In genomic region chr17:40329981-40330794, GRCh38 we compare ENCODE assay signal across 9 cellular contexts. TPM values are rescaled to one million over a fixed set of nuclear protein-coding genes. Genes with fewer than 3 reads are reported as not detected.
DNase-seq lines count a peak whose midpoint lies in the region; ATAC-seq, FAIRE-seq and TF ChIP-seq lines count a peak whose summit lies in the region.
"Had no signal": no experiment of that assay in that cellular context is flagged by ENCODE, and none has a peak within 500 bp of the region (broad histone marks: within the 10 kb centered on the region; RNA-seq: fewer than 3 reads in every experiment).

No MANE protein-coding gene starts in this region.

- peak overlapping the region; percentile 72 for H3K27ac Mint-ChIP-seq in activated T-cell treated with anti-CD3 and anti-CD28 coated beads, Interleukin-2, amount 50 U/mL, for 72 hours
- H3K27ac Mint-ChIP-seq in WTC11: no peak overlapping the region

- peaks cover 87% of the 10 kb centered on the region for H3K4me1 Mint-ChIP-seq in activated T-cell treated with anti-CD3 and anti-CD28 coated beads, Interleukin-2, amount 50 U/mL, for 72 hours (ENCODE audit: low read depth)
- peaks cover 14% of the 10 kb centered on the region for H3K4me1 Mint-ChIP-seq in WTC11

- POLR2A ChIA-PET in WTC11 (lab: Charles Lee): no interaction called here

- CTCF ChIA-PET in WTC11 (lab: Charles Lee): interaction anchor here (1.3 kb wide), 1 partner anchor 25 kb away, joined by 6 read pairs; no protein-coding TSS in a partner anchor

- no peaks in the 10 kb centered on the region for H3K27me3 Mint-ChIP-seq in activated T-cell treated with anti-CD3 and anti-CD28 coated beads, Interleukin-2, amount 50 U/mL, for 72 hours (ENCODE audit: low read depth)
- peaks cover 3% of the 10 kb centered on the region for H3K27me3 Mint-ChIP-seq in WTC11 (ENCODE audit: low read depth)

- no peak for FAIRE-seq in D721Med (lab: Jason Lieb, UNC)

- peaks cover 3 to 12% of the 10 kb centered on the region in 2 donors for H3K36me3 Mint-ChIP-seq in activated T-cell treated with anti-CD3 and anti-CD28 coated beads, Interleukin-2, amount 50 U/mL, for 72 hours (ENCODE audit: insufficient read depth in 2 of 2)
- peaks cover 8% of the 10 kb centered on the region for H3K36me3 Mint-ChIP-seq in WTC11

- peak; percentile 7 to 38 for ATAC-seq in activated T-cell treated with anti-CD3 and anti-CD28 coated beads, Interleukin-2, amount 50 U/mL, for 72 hours (replicated peaks in 1 of 2)
- ATAC-seq in WTC11 (no peak), HG03439 (IDR thresholded peaks at IDR 0.05; ENCODE audit: unreplicated experiment) (no peak), sciatic nerve (no peak)

- DNase-seq in CD1c-positive myeloid dendritic cell (ENCODE audit: extremely low spot score) (peak; percentile 88), Kasumi-1 (lab: John Stamatoyannopoulos, UW) (peak; percentile 75 to 81), medulla oblongata (ENCODE audit: extremely low spot score) (peak; percentile 28), D721Med (ENCODE audit: insufficient read length, low spot score) (no peak), WTC11 (ENCODE audit: low spot score) (no peak), sciatic nerve (ENCODE audit: low spot score) (no peak)
- peak in 1 of 2 donors; percentile 46 for DNase-seq in activated T-cell treated with anti-CD3 and anti-CD28 coated beads, Interleukin-2, amount 50 U/mL, for 72 hours

- no peaks in the 10 kb centered on the region for H3K9me3 Mint-ChIP-seq in activated T-cell treated with anti-CD3 and anti-CD28 coated beads, Interleukin-2, amount 50 U/mL, for 72 hours
- no peaks in the 10 kb centered on the region for H3K9me3 Mint-ChIP-seq in WTC11

- TF ChIP-seq CTCF in D721Med (IDR thresholded peaks at IDR 0.05; ENCODE audit: insufficient read depth, missing control alignments) (no peak), WTC11 (IDR thresholded peaks at IDR 0.05) (no peak)

- H3K4me3 Mint-ChIP-seq in activated T-cell treated with anti-CD3 and anti-CD28 coated beads, Interleukin-2, amount 50 U/mL, for 72 hours: peak overlapping the region; percentile 65 to 67
- H3K4me3 Mint-ChIP-seq in WTC11: no peak overlapping the region

- intact Hi-C loops in sciatic nerve (cut with DNase I): no loop called here

TF ChIP-seq in WTC11, 78 proteins besides CTCF, POLR2A, EP300 and RAD21:
- no peak for TF ChIP-seq ZSCAN18 (CRISPR knock-in tag; IDR thresholded peaks at IDR 0.05)
- TF ChIP-seq HMGA2 (CRISPR knock-in tag; IDR thresholded peaks at IDR 0.05): no peak
- TF ChIP-seq ZBTB21 (CRISPR knock-in tag; IDR thresholded peaks at IDR 0.05; ENCODE audit: borderline replicate concordance): no peak
- no peak for TF ChIP-seq NR2C2 (CRISPR knock-in tag; IDR thresholded peaks at IDR 0.05)
- TF ChIP-seq GABPB1 (CRISPR knock-in tag; IDR thresholded peaks at IDR 0.05): no peak
- TF ChIP-seq ESRRA (CRISPR knock-in tag; IDR thresholded peaks at IDR 0.05; ENCODE audit: borderline replicate concordance): no peak
- TF ChIP-seq AFF4 (CRISPR knock-in tag; IDR thresholded peaks at IDR 0.05; ENCODE audit: borderline replicate concordance): no peak
- no peak for TF ChIP-seq TCF7 (CRISPR knock-in tag; IDR thresholded peaks at IDR 0.05; ENCODE audit: low read depth)
- no peak for TF ChIP-seq TP53 (CRISPR knock-in tag; IDR thresholded peaks at IDR 0.05)
- no peak for TF ChIP-seq ZMAT4 (CRISPR knock-in tag; IDR thresholded peaks at IDR 0.05)

RNA-seq across cellular contexts. Expression of gene RARA, which starts 21.2 kb away (rescaled TPM):
- total RNA-seq in activated T-cell treated with anti-CD3 and anti-CD28 coated beads, Interleukin-2, amount 50 U/mL, for 72 hours: 10 to 100 TPM; 33.4 to 45.2 TPM
- total RNA-seq in WTC11 (2021) (14.3 to 20.7 TPM (median 15.8 TPM) in 3 replicates), sciatic nerve (74.4 TPM)

RNA-seq across cellular contexts. Expression of gene GJD3, which starts 34.3 kb away (rescaled TPM):
- not detected for total RNA-seq in activated T-cell treated with anti-CD3 and anti-CD28 coated beads, Interleukin-2, amount 50 U/mL, for 72 hours
- total RNA-seq in WTC11 (2021) (1.4 to 2.3 TPM (median 2.0 TPM) in 3 replicates), sciatic nerve (not detected)
- total RNA-seq: myocyte had no signal

RNA-seq across cellular contexts. Expression of gene CDC6, which starts 42.5 kb away (rescaled TPM):
- 10 to 100 TPM; 86.2 to 92.6 TPM for total RNA-seq in activated T-cell treated with anti-CD3 and anti-CD28 coated beads, Interleukin-2, amount 50 U/mL, for 72 hours
- total RNA-seq in WTC11 (2021) (85.9 to 125 TPM (median 87.9 TPM) in 3 replicates), sciatic nerve (1.0 TPM)

Comparison
In these comparisons a context has a peak if more than half of its experiments do, and no peak if none do; other contexts are left out.
1. DNase-seq: peak in CD1c-positive myeloid dendritic cell (single experiment), Kasumi-1 (2 of 2) and medulla oblongata (single experiment); none in D721Med (single experiment), WTC11 (single experiment) and sciatic nerve (single experiment).
2. ATAC-seq: peak in activated T-cell treated with anti-CD3 and anti-CD28 coated beads, Interleukin-2, amount 50 U/mL, for 72 hours (2 of 2); none in WTC11 (single experiment), HG03439 (single experiment) and sciatic nerve (single experiment).
3. RNA of gene CDC6, which starts 42.5 kb away (total RNA-seq): 85.9 to 125 TPM in WTC11 and 86.2 to 92.6 TPM in activated T-cell treated with anti-CD3 and anti-CD28 coated beads, Interleukin-2, amount 50 U/mL, for 72 hours; 1.0 TPM in sciatic nerve (single experiment); every median in the first group is over 10 times any median in the second.